In genomic region chr5:170254056-170254455, GRCh38 we compare ENCODE assay signal across 10 cellular contexts. TPM values are rescaled to one million over a fixed set of nuclear protein-coding genes. Genes with fewer than 3 reads are reported as not detected.
A peak's percentile ranks its signal among the peaks of the same experiment; 100 is the strongest.
DNase-seq lines count a peak whose midpoint lies in the region; ATAC-seq lines count a peak whose summit lies in the region.
"Had no signal": no experiment of that assay in that cellular context is flagged by ENCODE, and none has a peak within 500 bp of the region (broad histone marks: within the 10 kb centered on the region; RNA-seq: fewer than 3 reads in every experiment).

No MANE protein-coding gene starts in this region.

- peaks cover 94% of the 10 kb centered on the region for H3K36me3 ChIP-seq in CD4-positive, CD25-positive, alpha-beta regulatory T cell (ENCODE audit: control insufficient read depth, insufficient read depth, low read length)

- H3K4me3 ChIP-seq in CD4-positive, CD25-positive, alpha-beta regulatory T cell (ENCODE audit: low read depth, low read length), result peak overlapping the region; percentile 34

- peaks cover 27 to 81% (median 57%) of the 10 kb centered on the region in 4 donors for H3K4me1 Mint-ChIP-seq in CD4-positive, CD25-positive, alpha-beta regulatory T cell

- peaks cover 84% of the 10 kb centered on the region for H3K36me3 Mint-ChIP-seq in CD4-positive, CD25-positive, alpha-beta regulatory T cell

- peak; percentile 97 to 99 for ATAC-seq in CD4-positive, CD25-positive, alpha-beta regulatory T cell (ENCODE audit: low read depth in 2 of 2)
- ATAC-seq in GM21528 (IDR thresholded peaks at IDR 0.05; ENCODE audit: low FRiP score, unreplicated experiment), result peak; percentile 95

- H3K9me3 ChIP-seq in CD4-positive, CD25-positive, alpha-beta regulatory T cell (ENCODE audit: control insufficient read depth in 2 of 2, low read length in 2 of 2), result no peaks in the 10 kb centered on the region

- peak overlapping the region; percentile 85 for H3K27ac ChIP-seq in CD4-positive, CD25-positive, alpha-beta regulatory T cell (ENCODE audit: insufficient read depth, low read length, poor library complexity, severe bottlenecking)

- peak overlapping the region; percentile 78 to 91 (median 84) for H3K27ac Mint-ChIP-seq in CD4-positive, CD25-positive, alpha-beta regulatory T cell

- peak overlapping the region in 3 of 4 donors; percentile 57 to 59 (median 57) for H3K4me3 Mint-ChIP-seq in CD4-positive, CD25-positive, alpha-beta regulatory T cell

- peak; percentile 65 to 93 (median 80) for DNase-seq in CD4-positive, CD25-positive, alpha-beta regulatory T cell
- peak; percentile 43 for DNase-seq in M059J (ENCODE audit: low read depth)
- peak; percentile 65 for DNase-seq in activated naive CD4-positive, alpha-beta T cell treated with anti-CD3 and anti-CD28 coated beads, Interleukin-2, amount 50 U/mL, for 16 hours
- peak in 2 of 3 experiments; percentile 48 to 58 for DNase-seq in stimulated activated CD4-positive, alpha-beta T cell treated with anti-CD3 and anti-CD28 coated beads, TNF-alpha, amount 100 ng/mL, for 4 hours (ENCODE audit: low read depth in 3 of 3)
- no peak for DNase-seq in C1 segment of cervical spinal cord (lab: John Stamatoyannopoulos, UW)
- DNase-seq in NOMO-1 treated with dmso at 0.1 percent for 144 hours (lab: John Stamatoyannopoulos, UW; ENCODE audit: unreplicated experiment), result no peak
- DNase-seq in NCI-H1105 treated with DMSO at 0.1 percent for 48 hours (lab: John Stamatoyannopoulos, UW), result no peak

- no peaks in the 10 kb centered on the region for H3K27me3 Mint-ChIP-seq in CD4-positive, CD25-positive, alpha-beta regulatory T cell

- peaks cover 35% of the 10 kb centered on the region for H3K4me1 ChIP-seq in CD4-positive, CD25-positive, alpha-beta regulatory T cell (ENCODE audit: control insufficient read depth, insufficient read depth, low read length, poor library complexity, severe bottlenecking)

- no peaks in the 10 kb centered on the region for H3K9me3 Mint-ChIP-seq in CD4-positive, CD25-positive, alpha-beta regulatory T cell

- H3K27me3 ChIP-seq in CD4-positive, CD25-positive, alpha-beta regulatory T cell (ENCODE audit: control insufficient read depth, insufficient read depth, low read length), result no peaks in the 10 kb centered on the region

RNA-seq across cellular contexts. Expression of gene C5orf58, which starts 21.3 kb away (rescaled TPM):
- total RNA-seq in CD4-positive, CD25-positive, alpha-beta regulatory T cell, result not detected
- 1 to 10 TPM in 1 of 4 donors, under 1 TPM in 3; 0.44 to 1.1 (median 0.69) TPM for polyA plus RNA-seq in CD4-positive, CD25-positive, alpha-beta regulatory T cell
- not detected in 2 replicates for total RNA-seq in M059J (2014; rRNA removed; shearing (Covaris generic))
- total RNA-seq: myocyte had no signal
- polyA plus RNA-seq: BJ had no signal

RNA-seq across cellular contexts. Expression of gene LCP2, which starts 43.5 kb away (rescaled TPM):
- total RNA-seq in CD4-positive, CD25-positive, alpha-beta regulatory T cell, result 351 TPM
- polyA plus RNA-seq in CD4-positive, CD25-positive, alpha-beta regulatory T cell, result 100 to 1,000 TPM; 164 to 207 (median 192) TPM
- total RNA-seq in M059J (2014; rRNA removed; shearing (Covaris generic)), result 0.69 TPM in 1 of 2 replicates, not detected in the other
- polyA plus RNA-seq: BJ had no signal

Comparison
In these comparisons a context has a peak if more than half of its experiments do, and no peak if none do; other contexts are left out.
1. DNase-seq: peak in CD4-positive, CD25-positive, alpha-beta regulatory T cell (3 of 3), M059J (single experiment), activated naive CD4-positive, alpha-beta T cell treated with anti-CD3 and anti-CD28 coated beads, Interleukin-2, amount 50 U/mL, for 16 hours (single experiment) and stimulated activated CD4-positive, alpha-beta T cell treated with anti-CD3 and anti-CD28 coated beads, TNF-alpha, amount 100 ng/mL, for 4 hours (2 of 3); none in C1 segment of cervical spinal cord (0 of 14), NOMO-1 treated with dmso at 0.1 percent for 144 hours (single experiment) and NCI-H1105 treated with DMSO at 0.1 percent for 48 hours (single experiment).
2. RNA of gene LCP2, which starts 43.5 kb away (total RNA-seq): 351 TPM in CD4-positive, CD25-positive, alpha-beta regulatory T cell (single experiment); 0.69 TPM in M059J; every median in the first group is over 100 times any median in the second.